ENCODE assay signal across 8 cellular contexts in the genomic region with DNA sequence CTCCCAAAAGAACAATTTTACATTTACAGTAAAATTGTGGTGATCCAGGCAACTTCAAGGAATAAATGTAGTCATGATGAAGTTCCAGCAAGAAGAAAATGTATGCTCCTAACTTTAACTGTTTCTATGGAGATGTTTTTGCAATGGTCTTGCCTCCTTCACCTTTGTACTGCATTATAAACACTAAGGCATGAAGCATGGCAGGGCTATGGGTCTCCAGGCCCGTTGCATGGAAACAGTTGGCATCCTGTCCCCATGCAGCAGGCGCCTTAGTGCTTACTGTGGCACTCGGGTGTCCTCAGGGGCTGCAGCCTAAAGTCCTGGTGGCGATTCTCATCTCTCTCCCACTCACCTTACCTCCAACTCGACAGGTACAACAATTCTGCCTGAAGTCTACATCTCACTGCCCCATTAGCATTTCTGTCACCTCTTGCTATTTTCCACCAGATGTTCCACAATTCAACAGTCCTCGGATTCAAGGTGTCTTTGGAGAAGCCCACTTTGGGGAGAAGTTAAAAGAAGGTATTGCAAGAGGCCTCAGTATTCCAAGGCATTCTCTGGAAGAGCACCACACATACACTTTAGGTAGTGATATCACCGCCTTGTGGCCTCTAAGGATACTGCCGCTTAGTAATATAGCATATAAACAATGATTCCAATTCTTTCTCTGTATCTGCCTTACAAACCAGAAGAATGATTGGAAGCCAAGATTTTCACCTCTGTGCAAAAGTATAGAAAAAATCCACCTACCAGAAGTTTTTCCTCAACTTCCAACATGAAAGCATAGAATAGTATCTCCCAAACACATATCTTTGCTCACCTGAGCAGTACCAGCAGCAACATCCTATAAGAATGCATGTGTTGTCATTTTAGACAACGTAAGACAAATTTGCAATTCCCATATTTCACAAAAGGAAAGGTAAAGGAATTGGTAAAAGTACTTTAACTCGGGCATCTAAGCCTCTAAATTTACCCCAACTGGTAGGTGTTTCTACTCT. TPM values are rescaled to one million over a fixed set of nuclear protein-coding genes. Genes with fewer than 3 reads are reported as not detected.
DNase-seq lines count a peak whose midpoint lies in the region; ATAC-seq and TF ChIP-seq lines count a peak whose summit lies in the region.

No MANE protein-coding gene starts in this region.

- peaks cover 7% of the 10 kb centered on the region for H3K36me3 Mint-ChIP-seq in Calu3 (ENCODE audit: insufficient read depth, unreplicated experiment)
- no peaks in the 10 kb centered on the region for H3K36me3 Mint-ChIP-seq in activated CD8-positive, alpha-beta memory T cell treated with anti-CD3 and anti-CD28 coated beads, Interleukin-2, amount 10 ng/mL, durations not matched to agents 7 days and 5 days

- H3K9me3 Mint-ChIP-seq in Calu3 (ENCODE audit: low read depth, unreplicated experiment) = no peaks in the 10 kb centered on the region
- H3K9me3 Mint-ChIP-seq in activated CD8-positive, alpha-beta memory T cell treated with anti-CD3 and anti-CD28 coated beads, Interleukin-2, amount 10 ng/mL, durations not matched to agents 7 days and 5 days (ENCODE audit: low read depth) = no peaks in the 10 kb centered on the region

- peak; percentile 75 for TF ChIP-seq CTCF in Calu3 (IDR thresholded peaks at IDR 0.05; ENCODE audit: unreplicated experiment)

- BruUV-seq in Calu3 (replicated peaks; lab: Mats Ljungman, UMichigan) = no TSS peak

- H3K4me3 Mint-ChIP-seq in Calu3 (ENCODE audit: low read depth, unreplicated experiment) = no peak overlapping the region
- H3K4me3 Mint-ChIP-seq in activated CD8-positive, alpha-beta memory T cell treated with anti-CD3 and anti-CD28 coated beads, Interleukin-2, amount 10 ng/mL, durations not matched to agents 7 days and 5 days = no peak overlapping the region

- in situ Hi-C loops in T47D (cut with HindIII; ENCODE audit: low pct_unique_long_range_greater_than_20kb, low sequenced_read_pairs) = no loop called here

- no peaks in the 10 kb centered on the region for H3K27me3 Mint-ChIP-seq in Calu3 (ENCODE audit: unreplicated experiment)
- peaks cover 67% of the 10 kb centered on the region for H3K27me3 Mint-ChIP-seq in activated CD8-positive, alpha-beta memory T cell treated with anti-CD3 and anti-CD28 coated beads, Interleukin-2, amount 10 ng/mL, durations not matched to agents 7 days and 5 days

- ATAC-seq in GM21447 (IDR thresholded peaks at IDR 0.05; ENCODE audit: unreplicated experiment) (peak; percentile 69), HG03457 (IDR thresholded peaks at IDR 0.05; ENCODE audit: unreplicated experiment) (no peak), HG02938 (IDR thresholded peaks at IDR 0.05; ENCODE audit: unreplicated experiment) (no peak)
- no peak for ATAC-seq in activated CD8-positive, alpha-beta memory T cell treated with anti-CD3 and anti-CD28 coated beads, Interleukin-2, amount 10 ng/mL, durations not matched to agents 7 days and 5 days

- H3K27ac Mint-ChIP-seq in Calu3 (ENCODE audit: unreplicated experiment) = no peak overlapping the region
- H3K27ac Mint-ChIP-seq in activated CD8-positive, alpha-beta memory T cell treated with anti-CD3 and anti-CD28 coated beads, Interleukin-2, amount 10 ng/mL, durations not matched to agents 7 days and 5 days = no peak overlapping the region

- intact Hi-C loops in Calu3 (cut with micrococcal nuclease; ENCODE audit: unreplicated experiment) = loop anchor here (1.0 to 5.0 kb wide), 4 partner anchors 46 to 256 kb away; no protein-coding TSS in a partner anchor

- peaks cover 6% of the 10 kb centered on the region for H3K4me1 Mint-ChIP-seq in Calu3 (ENCODE audit: low read depth, unreplicated experiment)
- peaks cover 9% of the 10 kb centered on the region for H3K4me1 Mint-ChIP-seq in activated CD8-positive, alpha-beta memory T cell treated with anti-CD3 and anti-CD28 coated beads, Interleukin-2, amount 10 ng/mL, durations not matched to agents 7 days and 5 days

- CTCF ChIA-PET in Calu3 (lab: Charles Lee) = interaction anchor here (1.5 kb wide), 1 partner anchor 110 kb away, joined by 8 read pairs; no protein-coding TSS in a partner anchor
- CTCF ChIA-PET in activated CD8-positive, alpha-beta memory T cell treated with anti-CD3 and anti-CD28 coated beads, Interleukin-2, amount 10 ng/mL, durations not matched to agents 7 days and 5 days (lab: Charles Lee) = interaction anchor here (0.8 to 2.0 kb wide), 5 partner anchors 8 to 529 kb away, joined by 3 to 18 read pairs (median 4); no protein-coding TSS in a partner anchor

- DNase-seq in Calu3 (peak; percentile 22), NCI-H2196 (lab: John Stamatoyannopoulos, UW; ENCODE audit: unreplicated experiment) (peak; percentile 63), T47D (ENCODE audit: low read depth in 1 of 2, low spot score in 1 of 2) (peak; percentile 50 to 76), lung microvascular endothelial cell (ENCODE audit: low read depth in 2 of 2) (peak; percentile 63 to 74)
- DNase-seq in activated CD8-positive, alpha-beta memory T cell treated with anti-CD3 and anti-CD28 coated beads, Interleukin-2, amount 10 ng/mL, durations not matched to agents 7 days and 5 days = no peak

RNA-seq across cellular contexts. Expression of gene LIFR, which starts 5.1 kb away (rescaled TPM):
- 7.6 and 7.9 TPM in 2 replicates for total RNA-seq in Calu3 (2022)
- 26.4 and 29.2 TPM in 2 replicates for total RNA-seq in lung microvascular endothelial cell
- not detected for total RNA-seq in activated CD8-positive, alpha-beta memory T cell treated with anti-CD3 and anti-CD28 coated beads, Interleukin-2, amount 10 ng/mL, durations not matched to agents 7 days and 5 days
